28 cellular contexts compared by ENCODE assay signal in genomic region chr1:1391225-1391624, GRCh38. TPM values are rescaled to one million over a fixed set of nuclear protein-coding genes. Genes with fewer than 3 reads are reported as not detected.
"Had no signal": no experiment of that assay in that cellular context is flagged by ENCODE, and none has a peak within 500 bp of the region (broad histone marks: within the 10 kb centered on the region; RNA-seq: fewer than 3 reads in every experiment).

No MANE protein-coding gene starts in this region.

- DNase-seq: activated CD4-positive, alpha-beta T cell treated with anti-CD3 and anti-CD28 coated beads, Interleukin-2, amount 50 U/mL, for 1 hour; activated CD4-positive, CD25-positive, alpha-beta regulatory T cell treated with anti-CD3 and anti-CD28 coated beads, Interleukin-2, amount 50 U/mL, for 72 hours; activated CD8-positive, alpha-beta memory T cell treated with anti-CD3 and anti-CD28 coated beads, Interleukin-2, amount 50 U/mL, for 4 hours; activated effector memory CD4-positive, alpha-beta T cell treated with Interleukin-2 at 50 U/mL for 16 hours; activated naive CD8-positive, alpha-beta T cell treated with anti-CD3 and anti-CD28 coated beads for 36 hours; activated T-cell treated with anti-CD3 and anti-CD28 coated beads, Interleukin-2, amount 50 U/mL, for 48 hours; amygdala; body of pancreas; caudate nucleus; effector memory CD8-positive, alpha-beta T cell; foreskin keratinocyte; hypothalamus; right lobe of liver; stimulated activated CD4-positive, alpha-beta T cell treated with anti-CD3 and anti-CD28 coated beads, Interleukin-4, amount 100 ng/mL, for 4 hours; stimulated activated naive B cell treated with anti-CD40 and anti-IgM and Interleukin-4, amounts not matched to agents 10 μg/mL and 1 μg/mL and 100 μg/mL, for 72 hours; T-cell; tibial artery had no signal

- H3K4me3 Mint-ChIP-seq: activated naive CD8-positive, alpha-beta T cell treated with anti-CD3 and anti-CD28 coated beads for 36 hours; effector memory CD8-positive, alpha-beta T cell; memory B cell; stimulated activated naive B cell treated with anti-CD40 and anti-IgM and Interleukin-4, amounts not matched to agents 10 μg/mL and 1 μg/mL and 100 μg/mL, for 72 hours; T-cell had no signal

- ATAC-seq: body of pancreas; effector memory CD8-positive, alpha-beta T cell; foreskin keratinocyte; left lung; psoas muscle; right lobe of liver; SK-N-SH treated with all-trans-retinoic acid at 6 μM for 48 hours; stimulated activated naive B cell treated with anti-CD40 and anti-IgM and Interleukin-4, amounts not matched to agents 10 μg/mL and 1 μg/mL and 100 μg/mL, for 72 hours; T-cell had no signal

- H3K4me1 ChIP-seq: body of pancreas, foreskin keratinocyte, right lobe of liver had no signal

- H3K9me3 Mint-ChIP-seq: activated naive CD8-positive, alpha-beta T cell treated with anti-CD3 and anti-CD28 coated beads for 36 hours; effector memory CD8-positive, alpha-beta T cell; memory B cell; stimulated activated naive B cell treated with anti-CD40 and anti-IgM and Interleukin-4, amounts not matched to agents 10 μg/mL and 1 μg/mL and 100 μg/mL, for 72 hours; T-cell had no signal

- H3K27ac ChIP-seq: body of pancreas, epithelial cell of prostate, foreskin keratinocyte, psoas muscle, right lobe of liver, tibial artery, VCaP had no signal

- H3K27me3 ChIP-seq: body of pancreas, foreskin keratinocyte, left lung, right lobe of liver, tibial artery had no signal

- H3K27ac Mint-ChIP-seq: activated naive CD8-positive, alpha-beta T cell treated with anti-CD3 and anti-CD28 coated beads for 36 hours; effector memory CD8-positive, alpha-beta T cell; memory B cell; T-cell had no signal

- H3K9me3 ChIP-seq: body of pancreas, left lung, psoas muscle, right lobe of liver, tibial artery had no signal

- H3K4me3 ChIP-seq: body of pancreas, left lung, psoas muscle, right lobe of liver, smooth muscle cell, tibial artery had no signal

RNA-seq across cellular contexts. Expression of gene ANKRD65, which starts 29.9 kb away (rescaled TPM):
- total RNA-seq: activated naive CD8-positive, alpha-beta T cell treated with anti-CD3 and anti-CD28 coated beads for 36 hours; mononuclear cell had no signal
- polyA plus RNA-seq: neural cell had no signal

RNA-seq across cellular contexts. Expression of gene MXRA8, which starts 32.9 kb away (rescaled TPM):
- total RNA-seq: dermis microvascular lymphatic vessel endothelial cell had no signal
- polyA plus RNA-seq: keratinocyte had no signal
